8 cellular contexts compared by ENCODE assay signal in the genomic region with DNA sequence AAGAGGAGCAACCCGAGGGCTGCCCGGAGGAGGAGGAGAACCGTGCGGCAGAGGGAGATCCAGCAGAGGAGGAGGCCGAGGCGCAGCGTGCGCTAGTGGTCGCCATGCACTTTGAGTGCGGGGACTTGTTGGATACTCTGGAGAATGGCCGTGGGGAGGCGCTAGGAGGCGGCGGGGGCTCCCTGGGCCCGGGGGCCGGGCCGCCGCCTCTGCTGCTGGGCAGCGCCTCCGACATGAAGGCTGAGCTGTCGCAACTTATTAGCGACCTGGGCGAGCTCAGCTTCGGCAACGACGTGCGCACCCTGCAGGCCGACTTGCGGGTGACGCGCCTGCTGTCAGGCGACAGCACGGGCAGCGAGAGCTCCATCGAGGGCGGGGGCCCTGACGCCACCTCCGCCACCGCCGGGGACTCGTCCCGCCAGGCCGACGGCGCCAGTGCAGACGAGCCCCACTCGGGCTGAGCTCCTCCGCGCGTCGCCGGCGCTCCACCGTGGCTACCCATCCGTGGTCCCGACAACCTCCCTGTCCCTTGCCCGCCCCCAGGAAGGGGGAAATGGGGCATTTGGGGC. TPM values are rescaled to one million over a fixed set of nuclear protein-coding genes. Genes with fewer than 3 reads are reported as not detected.
DNase-seq lines count a peak whose midpoint lies in the region; ATAC-seq and TF ChIP-seq lines count a peak whose summit lies in the region.

No MANE protein-coding gene starts in this region.

- intact Hi-C loops in posterior vena cava (cut with DNase I) = loop anchor here (1.0 to 10.0 kb wide), 3 partner anchors 187 to 837 kb away; no protein-coding TSS in a partner anchor

- H3K9me3 ChIP-seq in Peyer's patch (no peaks in the 10 kb centered on the region), cardiac muscle cell (ENCODE audit: low read depth) (no peaks in the 10 kb centered on the region)

- TF ChIP-seq POLR2A in Peyer's patch (IDR thresholded peaks at IDR 0.05) = no peak

- H3K4me1 ChIP-seq in Peyer's patch (peaks cover 0 to 45% (median 19%) of the 10 kb centered on the region in 4 donors), cardiac muscle cell (ENCODE audit: low read depth) (peaks cover 14% of the 10 kb centered on the region)

- peak overlapping the region; percentile 72 to 97 (median 86) for H3K27ac ChIP-seq in Peyer's patch
- no peak overlapping the region for H3K27ac ChIP-seq in cardiac muscle cell

- H3K36me3 ChIP-seq in Peyer's patch = no peaks in the 10 kb centered on the region
- no peaks in the 10 kb centered on the region for H3K36me3 ChIP-seq in cardiac muscle cell

- H3K4me3 ChIP-seq in Peyer's patch (peak overlapping the region; percentile 62 to 86 (median 75)), cardiac muscle cell (peak overlapping the region; percentile 64)

- DNase-seq in GF-D8 (lab: John Stamatoyannopoulos, UW) (peak; percentile 49), Peyer's patch (peak; percentile 78 to 94 (median 86)), cardiac muscle cell (ENCODE audit: low read depth in 1 of 2, low spot score in 1 of 2) (peak; percentile 73 to 86), posterior vena cava (ENCODE audit: low spot score) (peak; percentile 90), ureter (ENCODE audit: low spot score) (peak; percentile 74), amniotic stem cell (lab: John Stamatoyannopoulos, UW) (no peak)
- DNase-seq in activated naive CD4-positive, alpha-beta T cell treated with Interleukin-2 at 50 U/mL for 16 hours = peak; percentile 78

- peak; percentile 31 for ATAC-seq in HG02852 (IDR thresholded peaks at IDR 0.05; ENCODE audit: unreplicated experiment)

- peak in 5 of 6 experiments; percentile 17 to 55 (median 52) for TF ChIP-seq CTCF in Peyer's patch (IDR thresholded peaks at IDR 0.05)
- peak; percentile 40 for TF ChIP-seq CTCF in cardiac muscle cell (IDR thresholded peaks at IDR 0.05; ENCODE audit: low read depth, low read length)

- no peaks in the 10 kb centered on the region for H3K27me3 ChIP-seq in Peyer's patch
- H3K27me3 ChIP-seq in cardiac muscle cell = no peaks in the 10 kb centered on the region

RNA-seq across cellular contexts. Expression of gene FAM43A, which starts 2.0 kb away (rescaled TPM):
- total RNA-seq in Peyer's patch (10 to 100 TPM in 1 of 4 donors, 1 to 10 TPM in 3; 4.1 to 27.5 (median 8.9) TPM), cardiac muscle cell (11.9 and 18.3 TPM in 2 replicates), posterior vena cava (10 to 100 TPM; 11.4 to 12.4 TPM), ureter (5.2 TPM)
- 4.9 and 13.7 TPM in 2 replicates for polyA plus RNA-seq in cardiac muscle cell

RNA-seq across cellular contexts. Expression of gene LSG1, which starts 15.7 kb away (rescaled TPM):
- total RNA-seq in Peyer's patch (100 to 1,000 TPM in 1 of 4 donors, 10 to 100 TPM in 3; 42.9 to 120 (median 81.9) TPM), cardiac muscle cell (15.7 and 22.5 TPM in 2 replicates), posterior vena cava (10 to 100 TPM; 20.7 to 28.5 TPM), ureter (64.5 TPM)
- 20.3 and 31.5 TPM in 2 replicates for polyA plus RNA-seq in cardiac muscle cell

RNA-seq across cellular contexts. Expression of gene TMEM44, which starts 54.5 kb away (rescaled TPM):
- total RNA-seq in Peyer's patch (10 to 100 TPM in 3 of 4 donors, 1 to 10 TPM in 1; 7.7 to 51.2 (median 23.5) TPM), cardiac muscle cell (14.1 and 16.2 TPM in 2 replicates), posterior vena cava (1 to 10 TPM; 9.2 to 9.4 TPM), ureter (19.9 TPM)
- polyA plus RNA-seq in cardiac muscle cell = 18.7 and 19.2 TPM in 2 replicates
